8 cellular contexts compared by ENCODE assay signal in the genomic region with DNA sequence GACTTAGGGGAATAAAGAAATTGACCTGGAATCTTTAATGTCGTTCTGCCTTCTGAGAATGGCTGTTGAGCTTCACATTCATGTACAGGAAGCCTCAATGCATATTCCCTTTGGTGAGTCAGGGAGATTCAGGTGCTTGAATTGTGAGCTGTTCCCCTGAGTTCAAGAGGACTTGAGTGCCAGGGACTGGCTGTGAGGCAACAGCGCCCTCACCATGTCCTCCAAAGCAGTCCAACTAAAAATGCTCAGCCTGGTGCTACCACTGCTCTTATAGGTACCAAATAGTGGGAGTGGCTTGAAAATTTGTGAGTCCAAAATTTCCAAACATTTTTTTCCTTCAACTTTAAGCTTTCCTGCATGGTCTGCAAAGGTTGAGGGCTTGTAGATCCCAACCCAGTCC. TPM values are rescaled to one million over a fixed set of nuclear protein-coding genes. Genes with fewer than 3 reads are reported as not detected.
DNase-seq lines count a peak whose midpoint lies in the region; ATAC-seq, FAIRE-seq and TF ChIP-seq lines count a peak whose summit lies in the region.

No MANE protein-coding gene starts in this region.

- no peaks in the 10 kb centered on the region for H3K27me3 ChIP-seq in dorsolateral prefrontal cortex

- no peak overlapping the region for H3K4me3 ChIP-seq in dorsolateral prefrontal cortex

- intact Hi-C loops in dorsolateral prefrontal cortex (cut with DNase I): no loop called here

- FAIRE-seq in HTR-8/SVneo (lab: Jason Lieb, UNC): no peak

- DNase-seq in EL: peak; percentile 28
- DNase-seq in HTR-8/SVneo (ENCODE audit: insufficient read length, low spot score): peak; percentile 19
- peak; percentile 23 for DNase-seq in UCSD-AML1 (lab: John Stamatoyannopoulos, UW; ENCODE audit: unreplicated experiment)
- DNase-seq in left lobe of liver (ENCODE audit: low spot score): no peak
- no peak for DNase-seq in retina
- no peak for DNase-seq in activated gamma-delta T cell (lab: John Stamatoyannopoulos, UW)
- DNase-seq in dorsolateral prefrontal cortex: no peak

- TF ChIP-seq CTCF in dorsolateral prefrontal cortex (IDR thresholded peaks at IDR 0.05 in 54 of 56, conservative IDR thresholded peaks at IDR 0.05 in 2 of 56; ENCODE audit: low read depth in 1 of 56, partially characterized antibody in 56 of 56): no peak

- ATAC-seq in left lobe of liver: peak; percentile 74
- no peak for ATAC-seq in HG03097 (IDR thresholded peaks at IDR 0.05; ENCODE audit: low FRiP score, unreplicated experiment)

- no peak overlapping the region for H3K27ac ChIP-seq in dorsolateral prefrontal cortex

RNA-seq across cellular contexts. Expression of gene LEO1, which starts 54.1 kb away (rescaled TPM):
- 10.1 TPM for total RNA-seq in left lobe of liver
- total RNA-seq in dorsolateral prefrontal cortex: 10 to 100 TPM; 14.3 to 35.5 (median 23.9) TPM

Comparison
In these comparisons a context has a peak if more than half of its experiments do, and no peak if none do; other contexts are left out.
1. DNase-seq: peak in EL (single experiment), HTR-8/SVneo (single experiment) and UCSD-AML1 (single experiment); none in left lobe of liver (single experiment), retina (single experiment), activated gamma-delta T cell (single experiment) and dorsolateral prefrontal cortex (0 of 10).